In the genomic region with DNA sequence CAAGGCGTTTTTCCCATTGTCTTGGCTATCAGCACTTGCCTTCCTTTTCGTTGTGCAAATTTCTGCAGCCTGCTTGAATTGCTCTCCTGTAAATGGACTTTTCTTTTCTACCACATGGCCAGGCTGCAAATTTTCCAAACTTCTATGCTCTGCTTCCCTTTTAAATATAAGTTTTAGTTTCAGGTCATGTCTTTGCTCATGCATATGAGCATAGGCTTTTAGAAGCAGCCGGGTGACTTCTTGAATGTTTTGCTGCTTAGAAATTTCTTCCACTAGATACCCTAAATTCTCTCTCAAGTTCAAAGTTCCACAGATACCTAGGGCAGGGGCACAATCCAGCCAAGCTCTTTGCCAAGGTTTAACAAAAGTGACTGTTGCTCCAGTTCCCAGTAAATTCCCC, we compare ENCODE assay signal across 11 cellular contexts.
"Had no signal": no experiment of that assay in that cellular context is flagged by ENCODE, and none has a peak within 500 bp of the region (broad histone marks: within the 10 kb centered on the region; RNA-seq: fewer than 3 reads in every experiment).

No MANE protein-coding gene starts in this region.

- ATAC-seq: GM23338, HCT116 had no signal

- H3K9me3 ChIP-seq: HAP-1 had no signal

- H3K27ac ChIP-seq: GM23248 had no signal

- H3K4me2 ChIP-seq: GM23338 had no signal

- H3K36me3 ChIP-seq: HAP-1 had no signal

- DNase-seq: GM23248, GOT3, H7, H9, HCEC 1CT, HFFc6 had no signal

- H2AFZ ChIP-seq: GM23248, GM23338 had no signal

- H3K9ac ChIP-seq: GM23248 had no signal

- H3K4me3 ChIP-seq: GM23248, GM23338, HAP-1 had no signal

- H3K4me1 ChIP-seq: HAP-1 had no signal

- FAIRE-seq: H1, H54 had no signal
